In genomic region chr5:111278824-111279504, GRCh38 we compare ENCODE assay signal across 8 cellular contexts. TPM values are rescaled to one million over a fixed set of nuclear protein-coding genes. Genes with fewer than 3 reads are reported as not detected.
DNase-seq lines count a peak whose midpoint lies in the region; ATAC-seq and TF ChIP-seq lines count a peak whose summit lies in the region.

No MANE protein-coding gene starts in this region.

- WGBS in esophagus muscularis mucosa = 45% methylated on average over 12 of the region's 12 CpGs
- no CpG with 5 or more reads among the region's 12 CpGs for WGBS in neuronal stem cell (ENCODE audit: extremely low coverage in 2 of 2, insufficient read length in 2 of 2, insufficient replicate concordance in 1 of 2), 2 donors
- WGBS in tibial nerve, 2 donors = 41 to 46% methylated on average over 12 of the region's 12 CpGs

- no peak overlapping the region for H2BK12ac ChIP-seq in neuronal stem cell (ENCODE audit: low read length)

- H3K27me3 ChIP-seq in esophagus muscularis mucosa = no peaks in the 10 kb centered on the region
- no peaks in the 10 kb centered on the region for H3K27me3 ChIP-seq in neuronal stem cell (ENCODE audit: control insufficient read depth in 3 of 3, insufficient read depth in 3 of 3, low read depth in 1 of 3, low read length in 3 of 3)
- no peaks in the 10 kb centered on the region for H3K27me3 ChIP-seq in tibial nerve

- peak; percentile 83 for ATAC-seq in HG02763 (IDR thresholded peaks at IDR 0.05; ENCODE audit: unreplicated experiment)

- no peak overlapping the region for H2BK120ac ChIP-seq in neuronal stem cell (ENCODE audit: low read depth, low read length)

- H3K9ac ChIP-seq in neuronal stem cell (ENCODE audit: low read depth, low read length, poor library complexity) = no peak overlapping the region

- no peak overlapping the region for H3K14ac ChIP-seq in neuronal stem cell (ENCODE audit: low read length)

- TF ChIP-seq CTCF in esophagus muscularis mucosa (IDR thresholded peaks at IDR 0.05) (peak; percentile 55 to 74 (median 66)), tibial nerve (IDR thresholded peaks at IDR 0.05) (peak; percentile 41 to 61 (median 52))

- H2BK15ac ChIP-seq in neuronal stem cell (ENCODE audit: low read length) = no peak overlapping the region

- no peak overlapping the region for H2BK5ac ChIP-seq in neuronal stem cell (ENCODE audit: low read length)

- DNase-seq in SHP77 (lab: John Stamatoyannopoulos, UW) (peak; percentile 2 to 10), SHP77 treated with DMSO at 0.1 percent for 48 hours (lab: John Stamatoyannopoulos, UW) (no peak), NCI-H2029 treated with DMSO at 0.1 percent for 48 hours (lab: John Stamatoyannopoulos, UW) (peak; percentile 6), esophagus muscularis mucosa (ENCODE audit: extremely low spot score) (no peak), neuronal stem cell (ENCODE audit: low spot score) (peak; percentile 63), tibial nerve (ENCODE audit: low spot score in 2 of 2) (peak; percentile 18 to 60)
- DNase-seq in activated CD8-positive, alpha-beta memory T cell treated with anti-CD3 and anti-CD28 coated beads, Interleukin-2, amount 50 U/mL, for 24 hours (ENCODE audit: extremely low read depth) = peak; percentile 67

- H3K23ac ChIP-seq in neuronal stem cell (ENCODE audit: low read depth, low read length, poor library complexity) = no peak overlapping the region

- TF ChIP-seq EP300 in esophagus muscularis mucosa (IDR thresholded peaks at IDR 0.05) (no peak), tibial nerve (IDR thresholded peaks at IDR 0.05) (no peak)

- TF ChIP-seq POLR2A in esophagus muscularis mucosa (IDR thresholded peaks at IDR 0.05; ENCODE audit: low read depth) (no peak), tibial nerve (IDR thresholded peaks at IDR 0.05) (no peak)

- H3K27ac ChIP-seq in esophagus muscularis mucosa (replicated peaks in 1 of 4) (no peak overlapping the region), neuronal stem cell (replicated peaks; ENCODE audit: low read length) (no peak overlapping the region), tibial nerve (no peak overlapping the region)

- H3K18ac ChIP-seq in neuronal stem cell (ENCODE audit: low read length) = no peak overlapping the region

- H2AFZ ChIP-seq in neuronal stem cell (ENCODE audit: low read length) = no peak overlapping the region

- H3K4me2 ChIP-seq in neuronal stem cell (ENCODE audit: insufficient read depth, low read length, poor library complexity, severe bottlenecking) = no peak overlapping the region

- intact Hi-C loops in esophagus muscularis mucosa (cut with DNase I) = loop anchor here (1.0 kb wide), 1 partner anchor 121 kb away; no protein-coding TSS in a partner anchor

- no peak overlapping the region for H3K4me3 ChIP-seq in esophagus muscularis mucosa
- H3K4me3 ChIP-seq in neuronal stem cell (ENCODE audit: low read length in 2 of 2) = no peak overlapping the region
- H3K4me3 ChIP-seq in tibial nerve = no peak overlapping the region

- no peak overlapping the region for H2AK5ac ChIP-seq in neuronal stem cell (ENCODE audit: low read depth, low read length)

- no peak overlapping the region for H4K91ac ChIP-seq in neuronal stem cell (ENCODE audit: low read depth, low read length, poor library complexity)

- no peak overlapping the region for H3K4ac ChIP-seq in neuronal stem cell (ENCODE audit: low read length)

- no peaks in the 10 kb centered on the region for H3K9me3 ChIP-seq in esophagus muscularis mucosa
- no peaks in the 10 kb centered on the region for H3K9me3 ChIP-seq in neuronal stem cell (replicated peaks in 1 of 2; ENCODE audit: control insufficient read depth in 2 of 2, insufficient read depth in 1 of 2, low read depth in 1 of 2, low read length in 2 of 2)
- no peaks in the 10 kb centered on the region for H3K9me3 ChIP-seq in tibial nerve

- H3K79me1 ChIP-seq in neuronal stem cell (ENCODE audit: low read depth, low read length) = no peaks in the 10 kb centered on the region

- H3K36me3 ChIP-seq in esophagus muscularis mucosa (no peaks in the 10 kb centered on the region), neuronal stem cell (replicated peaks in 1 of 2; ENCODE audit: control insufficient read depth in 2 of 2, insufficient read depth in 2 of 2, low read length in 2 of 2) (no peaks in the 10 kb centered on the region), tibial nerve (no peaks in the 10 kb centered on the region)

- H3K4me1 ChIP-seq in esophagus muscularis mucosa = no peaks in the 10 kb centered on the region
- H3K4me1 ChIP-seq in neuronal stem cell (ENCODE audit: control insufficient read depth in 2 of 2, insufficient read depth in 1 of 2, low read depth in 1 of 2, low read length in 2 of 2) = peaks cover 0 to 2% of the 10 kb centered on the region in 2 donors
- H3K4me1 ChIP-seq in tibial nerve = no peaks in the 10 kb centered on the region

- H4K8ac ChIP-seq in neuronal stem cell (ENCODE audit: low read depth, low read length) = no peak overlapping the region

RNA-seq across cellular contexts. Expression of gene CAMK4, which starts 54.8 kb away (rescaled TPM):
- 1 to 10 TPM in 3 of 4 donors, under 1 TPM in 1; 0.42 to 5.3 (median 3.5) TPM for total RNA-seq in esophagus muscularis mucosa
- 2.0 TPM for polyA plus RNA-seq in neuronal stem cell (2013, experiment 1 of 2)
- polyA plus RNA-seq in neuronal stem cell (2013, experiment 2 of 2) = 1.9 TPM
- total RNA-seq in tibial nerve = 1 to 10 TPM in 3 of 4 donors, under 1 TPM in 1; 0.66 to 5.5 (median 2.8) TPM

Comparison
In these comparisons a context has a peak if more than half of its experiments do, and no peak if none do; other contexts are left out.
1. DNase-seq: peak in SHP77 (2 of 2), NCI-H2029 treated with DMSO at 0.1 percent for 48 hours (single experiment), activated CD8-positive, alpha-beta memory T cell treated with anti-CD3 and anti-CD28 coated beads, Interleukin-2, amount 50 U/mL, for 24 hours (single experiment), neuronal stem cell (single experiment) and tibial nerve (2 of 2); none in SHP77 treated with DMSO at 0.1 percent for 48 hours (single experiment) and esophagus muscularis mucosa (single experiment).